ENCODE assay signal across 14 cellular contexts in genomic region chr13:91136806-91137205, GRCh38.
"Had no signal": no experiment of that assay in that cellular context is flagged by ENCODE, and none has a peak within 500 bp of the region (broad histone marks: within the 10 kb centered on the region; RNA-seq: fewer than 3 reads in every experiment).

No MANE protein-coding gene starts in this region.

- DNase-seq: activated CD4-positive, alpha-beta T cell treated with anti-CD3 and anti-CD28 coated beads, Interleukin-2, amount 50 U/mL, for 48 hours; activated gamma-delta T cell treated with Interleukin-2 at 50 U/mL for 16 hours; activated T-cell treated with anti-CD3 and anti-CD28 coated beads for 4 hours; adrenal gland; effector memory CD4-positive, alpha-beta T cell; islet precursor cell; left colon; uterus had no signal

- H3K27me3 Mint-ChIP-seq: natural killer cell treated with Interleukin-12 subunit alpha and Interleukin-12 subunit beta and Interleukin-15 and Interleukin-18, amount 100 ng/mL, for 72 hours; stimulated activated naive CD8-positive, alpha-beta T cell treated with anti-CD3 and anti-CD28 coated beads, Interleukin-15, Interleukin-2, amounts not matched to agents 100 ng/mL and 50 ng/mL, for 24 hours had no signal

- H3K36me3 Mint-ChIP-seq: activated naive CD4-positive, alpha-beta T cell treated with anti-CD3 and anti-CD28 coated beads, Interleukin-2, amount 50 U/mL, for 72 hours; mesothelial cell of epicardium; natural killer cell treated with Interleukin-12 subunit alpha and Interleukin-12 subunit beta and Interleukin-15 and Interleukin-18, amount 100 ng/mL, for 72 hours had no signal

- H3K27ac Mint-ChIP-seq: activated naive CD4-positive, alpha-beta T cell treated with anti-CD3 and anti-CD28 coated beads, Interleukin-2, amount 50 U/mL, for 72 hours; activated T-helper 1 cell treated with anti-CD3 and anti-CD28 coated beads, Interleukin-12 subunit alpha, Interleukin-12 subunit beta, Interleukin-2, Interleukin-4 antibody, amounts not matched to agents 30 ng/mL and 10 ng/mL and 1 ng/mL, durations not matched to agents 14 hours and 24 hours and 36 hours; mesothelial cell of epicardium; natural killer cell treated with Interleukin-12 subunit alpha and Interleukin-12 subunit beta and Interleukin-15 and Interleukin-18, amount 100 ng/mL, for 72 hours; stimulated activated naive CD8-positive, alpha-beta T cell treated with anti-CD3 and anti-CD28 coated beads, Interleukin-15, Interleukin-2, amounts not matched to agents 100 ng/mL and 50 ng/mL, for 24 hours; T-helper 1 cell treated with Interleukin-12 subunit alpha and Interleukin-12 subunit beta and Interleukin-4 antibody, amounts not matched to agents 30 μg/mL and 1 μg/mL, for 36 hours had no signal

- H3K9me3 Mint-ChIP-seq: activated naive CD4-positive, alpha-beta T cell treated with anti-CD3 and anti-CD28 coated beads, Interleukin-2, amount 50 U/mL, for 72 hours; activated T-helper 1 cell treated with anti-CD3 and anti-CD28 coated beads, Interleukin-12 subunit alpha, Interleukin-12 subunit beta, Interleukin-2, Interleukin-4 antibody, amounts not matched to agents 30 ng/mL and 10 ng/mL and 1 ng/mL, durations not matched to agents 14 hours and 24 hours and 36 hours; natural killer cell treated with Interleukin-12 subunit alpha and Interleukin-12 subunit beta and Interleukin-15 and Interleukin-18, amount 100 ng/mL, for 72 hours; stimulated activated naive CD8-positive, alpha-beta T cell treated with anti-CD3 and anti-CD28 coated beads, Interleukin-15, Interleukin-2, amounts not matched to agents 100 ng/mL and 50 ng/mL, for 24 hours; T-helper 1 cell treated with Interleukin-12 subunit alpha and Interleukin-12 subunit beta and Interleukin-4 antibody, amounts not matched to agents 30 μg/mL and 1 μg/mL, for 36 hours had no signal

- ATAC-seq: activated naive CD4-positive, alpha-beta T cell treated with anti-CD3 and anti-CD28 coated beads, Interleukin-2, amount 50 U/mL, for 72 hours; left colon; natural killer cell treated with Interleukin-12 subunit alpha and Interleukin-12 subunit beta and Interleukin-15 and Interleukin-18, amount 100 ng/mL, for 72 hours had no signal

- H3K4me3 Mint-ChIP-seq: activated T-helper 1 cell treated with anti-CD3 and anti-CD28 coated beads, Interleukin-12 subunit alpha, Interleukin-12 subunit beta, Interleukin-2, Interleukin-4 antibody, amounts not matched to agents 30 ng/mL and 10 ng/mL and 1 ng/mL, durations not matched to agents 14 hours and 24 hours and 36 hours; mesothelial cell of epicardium; natural killer cell treated with Interleukin-12 subunit alpha and Interleukin-12 subunit beta and Interleukin-15 and Interleukin-18, amount 100 ng/mL, for 72 hours; stimulated activated naive CD8-positive, alpha-beta T cell treated with anti-CD3 and anti-CD28 coated beads, Interleukin-15, Interleukin-2, amounts not matched to agents 100 ng/mL and 50 ng/mL, for 24 hours; T-helper 1 cell treated with Interleukin-12 subunit alpha and Interleukin-12 subunit beta and Interleukin-4 antibody, amounts not matched to agents 30 μg/mL and 1 μg/mL, for 36 hours had no signal
